ENCODE assay signal across 18 cellular contexts in the genomic region with DNA sequence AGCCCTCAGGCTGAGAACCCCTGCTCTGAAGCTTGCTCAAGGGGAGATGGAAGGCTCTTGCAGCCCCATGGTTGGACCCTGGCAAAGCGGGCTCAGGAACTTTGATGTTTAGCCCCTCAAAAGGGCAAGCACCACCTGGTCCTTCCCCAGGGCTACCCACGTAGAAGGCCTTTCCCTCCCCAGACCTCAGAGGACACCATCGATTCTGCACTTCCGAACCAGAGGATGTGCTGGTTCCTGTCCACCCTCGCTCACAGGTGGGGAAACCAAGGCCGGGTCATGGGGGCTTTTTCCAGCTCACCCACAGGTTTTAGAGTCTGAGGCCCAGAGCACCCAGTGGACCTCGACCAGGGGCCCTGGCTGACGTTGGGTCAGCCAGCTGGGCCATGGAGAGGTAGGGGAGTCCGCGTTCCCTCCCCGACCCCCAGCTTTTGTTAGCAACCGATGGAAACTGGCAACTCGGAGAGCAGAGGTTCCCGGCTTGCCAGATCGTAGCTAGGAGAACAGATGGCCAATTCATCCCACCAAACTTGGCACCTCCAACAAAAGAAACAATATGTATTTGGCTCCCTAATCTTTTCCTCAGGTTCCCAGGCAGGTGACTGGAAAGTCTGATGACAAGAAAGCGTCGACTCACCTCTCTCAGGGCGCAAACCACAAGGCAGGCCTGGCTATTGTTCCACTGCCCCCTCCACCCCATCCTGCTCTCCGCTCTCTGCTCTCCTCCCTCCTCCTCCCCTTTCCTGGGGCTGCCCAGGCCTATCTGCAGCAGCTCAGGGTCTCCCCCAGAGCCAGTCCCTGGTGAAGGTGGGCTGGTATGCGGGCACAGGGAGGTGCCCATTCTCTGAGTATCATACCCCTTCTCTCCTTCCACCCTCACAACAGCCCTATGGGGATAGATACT.
DNase-seq lines count a peak whose midpoint lies in the region; TF ChIP-seq lines count a peak whose summit lies in the region.
"Had no signal": no experiment of that assay in that cellular context is flagged by ENCODE, and none has a peak within 500 bp of the region (broad histone marks: within the 10 kb centered on the region; RNA-seq: fewer than 3 reads in every experiment).

No MANE protein-coding gene starts in this region.

- no peak overlapping the region for H3K9ac ChIP-seq in endodermal cell (ENCODE audit: extremely low read depth, low read length, poor library complexity, severe bottlenecking)
- no peak overlapping the region for H3K9ac ChIP-seq in neuronal stem cell (ENCODE audit: low read depth, low read length, poor library complexity)

- peak overlapping the region; percentile 16 for H3K18ac ChIP-seq in neuronal stem cell (ENCODE audit: low read length)

- H2BK12ac ChIP-seq in neuronal stem cell (ENCODE audit: low read length) = no peak overlapping the region

- H4K8ac ChIP-seq in neuronal stem cell (ENCODE audit: low read depth, low read length) = no peak overlapping the region

- H3K14ac ChIP-seq in neuronal stem cell (ENCODE audit: low read length) = no peak overlapping the region

- no peaks in the 10 kb centered on the region for H3K9me3 Mint-ChIP-seq in endodermal cell

- no peak for TF ChIP-seq POLR2A in thyroid gland (IDR thresholded peaks at IDR 0.05)

- H3K4me1 ChIP-seq in endodermal cell (ENCODE audit: control insufficient read depth, insufficient read depth, low read length) (no peaks in the 10 kb centered on the region), neuronal stem cell (ENCODE audit: control insufficient read depth in 2 of 2, insufficient read depth in 1 of 2, low read depth in 1 of 2, low read length in 2 of 2) (peaks cover 5 to 20% of the 10 kb centered on the region in 2 donors), thyroid gland (peaks cover 0 to 5% of the 10 kb centered on the region in 2 donors)

- H3K27me3 Mint-ChIP-seq in endodermal cell (ENCODE audit: insufficient read depth) = peaks cover 18% of the 10 kb centered on the region

- 88 to 92% methylated on average over 12 to 20 of the region's 20 CpGs for WGBS in endodermal cell (ENCODE audit: insufficient coverage in 1 of 2, insufficient read length in 1 of 2), 2 experiments
- WGBS in neuronal stem cell (ENCODE audit: extremely low coverage in 2 of 2, insufficient read length in 2 of 2, insufficient replicate concordance in 1 of 2), 2 donors = no CpG with 5 or more reads among the region's 20 CpGs
- 94 to 96% methylated on average over 15 of the region's 20 CpGs for WGBS in thyroid gland, 2 donors

- H3K27ac Mint-ChIP-seq in endodermal cell = no peak overlapping the region
- H3K27ac Mint-ChIP-seq: CD4-positive, alpha-beta memory T cell; GM23338 had no signal

- no peak for TF ChIP-seq CTCF in endodermal cell (conservative IDR thresholded peaks at IDR 0.05)
- no peak for TF ChIP-seq CTCF in thyroid gland (IDR thresholded peaks at IDR 0.05)

- H3K23ac ChIP-seq in neuronal stem cell (ENCODE audit: low read depth, low read length, poor library complexity) = no peak overlapping the region

- H2BK15ac ChIP-seq in neuronal stem cell (ENCODE audit: low read length) = peak overlapping the region; percentile 33

- H3K9me3 ChIP-seq in endodermal cell (ENCODE audit: control insufficient read depth, low read length) (no peaks in the 10 kb centered on the region), neuronal stem cell (replicated peaks in 1 of 2; ENCODE audit: control insufficient read depth in 2 of 2, insufficient read depth in 1 of 2, low read depth in 1 of 2, low read length in 2 of 2) (no peaks in the 10 kb centered on the region), thyroid gland (no peaks in the 10 kb centered on the region)

- intact Hi-C loops in thyroid gland (cut with DNase I) = no loop called here

- H3K4ac ChIP-seq in neuronal stem cell (ENCODE audit: low read length) = no peak overlapping the region

- no peak overlapping the region for H3K4me3 ChIP-seq in endodermal cell (ENCODE audit: low read length)
- H3K4me3 ChIP-seq in neuronal stem cell (ENCODE audit: low read length in 2 of 2) = peak overlapping the region in 1 of 2 donors; percentile 46
- no peak overlapping the region for H3K4me3 ChIP-seq in thyroid gland (replicated peaks in 1 of 3)
- H3K4me3 ChIP-seq: GM12878, GM23338 had no signal

- H3K79me1 ChIP-seq in neuronal stem cell (ENCODE audit: low read depth, low read length) = no peaks in the 10 kb centered on the region

- H3K27ac ChIP-seq in endodermal cell (ENCODE audit: low read depth, low read length) = no peak overlapping the region
- no peak overlapping the region for H3K27ac ChIP-seq in neuronal stem cell (replicated peaks; ENCODE audit: low read length)
- no peak overlapping the region for H3K27ac ChIP-seq in thyroid gland

- H4K91ac ChIP-seq in neuronal stem cell (ENCODE audit: low read depth, low read length, poor library complexity) = no peak overlapping the region

- no peak overlapping the region for H3K4me3 Mint-ChIP-seq in endodermal cell
- H3K4me3 Mint-ChIP-seq: CD4-positive, alpha-beta memory T cell; GM23338 had no signal

- no peak overlapping the region for H2BK120ac ChIP-seq in neuronal stem cell (ENCODE audit: low read depth, low read length)

- no peak overlapping the region for H2BK5ac ChIP-seq in neuronal stem cell (ENCODE audit: low read length)

- H3K36me3 ChIP-seq in endodermal cell (ENCODE audit: control insufficient read depth, insufficient read depth, low read length) (no peaks in the 10 kb centered on the region), neuronal stem cell (replicated peaks in 1 of 2; ENCODE audit: control insufficient read depth in 2 of 2, insufficient read depth in 2 of 2, low read length in 2 of 2) (no peaks in the 10 kb centered on the region), thyroid gland (no peaks in the 10 kb centered on the region)

- peak overlapping the region; percentile 62 for H2AK5ac ChIP-seq in neuronal stem cell (ENCODE audit: low read depth, low read length)

- H3K27me3 ChIP-seq in endodermal cell (ENCODE audit: control insufficient read depth, insufficient read depth, low read length, poor library complexity, severe bottlenecking) (no peaks in the 10 kb centered on the region), neuronal stem cell (ENCODE audit: control insufficient read depth in 3 of 3, insufficient read depth in 3 of 3, low read depth in 1 of 3, low read length in 3 of 3) (peaks cover 0 to 19% (median 16%) of the 10 kb centered on the region in 3 experiments), thyroid gland (no peaks in the 10 kb centered on the region)

- H3K4me2 ChIP-seq in neuronal stem cell (ENCODE audit: insufficient read depth, low read length, poor library complexity, severe bottlenecking) = no peak overlapping the region
- H3K4me2 ChIP-seq: GM23338 had no signal

- H3K4me1 Mint-ChIP-seq in endodermal cell = peaks cover 21% of the 10 kb centered on the region
- H3K4me1 Mint-ChIP-seq: CD4-positive, alpha-beta memory T cell had no signal

- H3K36me3 Mint-ChIP-seq in endodermal cell (ENCODE audit: low read depth) = no peaks in the 10 kb centered on the region
- H3K36me3 Mint-ChIP-seq: CD4-positive, alpha-beta memory T cell had no signal

- DNase-seq in NCI-H1694 (lab: John Stamatoyannopoulos, UW) (peak; percentile 45), NCI-H446 treated with DMSO at 0.1 percent for 48 hours (lab: John Stamatoyannopoulos, UW) (peak; percentile 48), endodermal cell (peak; percentile 41), neuronal stem cell (ENCODE audit: low spot score) (no peak), putamen (ENCODE audit: low spot score) (no peak), NCI-H2081 treated with DMSO at 0.1 percent for 48 hours (lab: John Stamatoyannopoulos, UW) (no peak), thyroid gland (no peak)
- DNase-seq in stimulated activated CD4-positive, alpha-beta T cell treated with anti-CD3 and anti-CD28 coated beads, Interleukin-12 subunit alpha, Interleukin-12 subunit beta, amount 100 ng/mL, for 4 hours = no peak
- DNase-seq: C1 segment of cervical spinal cord; Calu3; CD4-positive, alpha-beta memory T cell; COR-L47; DMS79; EL; GDM1; HCEC 1CT had no signal

- H2AFZ ChIP-seq in neuronal stem cell (ENCODE audit: low read length) = no peak overlapping the region
- H2AFZ ChIP-seq: GM23338 had no signal

Comparison
In these comparisons a context has a peak if more than half of its experiments do, and no peak if none do; other contexts are left out.
1. DNase-seq: peak in NCI-H1694 (single experiment), NCI-H446 treated with DMSO at 0.1 percent for 48 hours (single experiment) and endodermal cell (single experiment); none in neuronal stem cell (single experiment), putamen (single experiment), NCI-H2081 treated with DMSO at 0.1 percent for 48 hours (single experiment), stimulated activated CD4-positive, alpha-beta T cell treated with anti-CD3 and anti-CD28 coated beads, Interleukin-12 subunit alpha, Interleukin-12 subunit beta, amount 100 ng/mL, for 4 hours (single experiment) and thyroid gland (0 of 2).